10 cellular contexts compared by ENCODE assay signal in genomic region chr2:160278101-160278888, GRCh38.
DNase-seq lines count a peak whose midpoint lies in the region; ATAC-seq, FAIRE-seq and TF ChIP-seq lines count a peak whose summit lies in the region.
"Had no signal": no experiment of that assay in that cellular context is flagged by ENCODE, and none has a peak within 500 bp of the region (broad histone marks: within the 10 kb centered on the region; RNA-seq: fewer than 3 reads in every experiment).

No MANE protein-coding gene starts in this region.

- peaks cover 26% of the 10 kb centered on the region for H3K4me1 Mint-ChIP-seq in activated T-cell treated with anti-CD3 and anti-CD28 coated beads, Interleukin-2, amount 50 U/mL, for 72 hours (ENCODE audit: low read depth)
- H3K4me1 Mint-ChIP-seq in stimulated activated naive B cell treated with anti-CD40 and anti-IgM and Interleukin-4, amounts not matched to agents 10 μg/mL and 1 μg/mL and 100 μg/mL, for 72 hours: no peaks in the 10 kb centered on the region

- no peak for TF ChIP-seq POLR2A in GM12878 (IDR thresholded peaks at IDR 0.05; ENCODE audit: low read depth, low read length)

- H3K9ac ChIP-seq in GM12878 (ENCODE audit: control insufficient read depth, insufficient read depth, low read length): no peak overlapping the region
- H3K9ac ChIP-seq: BLaER1 treated with 17β-estradiol and CSF1 and Interleukin-3, amounts not matched to agents 10 nM and 100 nM had no signal

- POLR2A ChIA-PET in GM12878 (lab: Charles Lee): no interaction called here

- SMC1A ChIA-PET in GM12878 (lab: Charles Lee; ENCODE audit: uncharacterized antibody, unreplicated experiment): interaction anchor here (1.5 kb wide), 1 partner anchor 12 kb away, joined by 5 read pairs; no protein-coding TSS in a partner anchor

- H3K4me1 ChIP-seq in GM12878 (ENCODE audit: control insufficient read depth, insufficient read depth, low read length): no peaks in the 10 kb centered on the region

- H3K79me2 ChIP-seq in GM12878 (ENCODE audit: control insufficient read depth, insufficient read depth, low read length): no peaks in the 10 kb centered on the region

- no peak overlapping the region for H3K4me3 Mint-ChIP-seq in activated T-cell treated with anti-CD3 and anti-CD28 coated beads, Interleukin-2, amount 50 U/mL, for 72 hours
- H3K4me3 Mint-ChIP-seq in stimulated activated naive B cell treated with anti-CD40 and anti-IgM and Interleukin-4, amounts not matched to agents 10 μg/mL and 1 μg/mL and 100 μg/mL, for 72 hours: no peak overlapping the region

- no peak for TF ChIP-seq RAD21 in GM12878 (IDR thresholded peaks at IDR 0.05; ENCODE audit: insufficient read depth, low read depth, low read length)

- BruUV-seq in GM12878 (replicated peaks; lab: Mats Ljungman, UMichigan): no TSS peak

- in situ Hi-C loops in GM12878 (cut with MboI): no loop called here

- TF ChIP-seq CTCF in GM12878 (IDR thresholded peaks at IDR 0.05 in 2 of 3, conservative IDR thresholded peaks at IDR 0.05 in 1 of 3; ENCODE audit: control insufficient read depth in 2 of 3, extremely low read depth in 1 of 3, insufficient read depth in 1 of 3, low read depth in 3 of 3, low read length in 3 of 3): no peak

- FAIRE-seq in GM12878 (lab: Jason Lieb, UNC): peak; percentile 95

- H2AFZ ChIP-seq in GM12878 (ENCODE audit: control insufficient read depth, low read depth, low read length): no peak overlapping the region

- H3K36me3 Mint-ChIP-seq in activated T-cell treated with anti-CD3 and anti-CD28 coated beads, Interleukin-2, amount 50 U/mL, for 72 hours (ENCODE audit: insufficient read depth in 2 of 2): peaks cover 7 to 29% of the 10 kb centered on the region in 2 donors
- H3K36me3 Mint-ChIP-seq in stimulated activated naive B cell treated with anti-CD40 and anti-IgM and Interleukin-4, amounts not matched to agents 10 μg/mL and 1 μg/mL and 100 μg/mL, for 72 hours: peaks cover 16 to 21% of the 10 kb centered on the region in 2 donors

- no peaks in the 10 kb centered on the region for H3K9me3 ChIP-seq in GM12878 (replicated peaks; ENCODE audit: control insufficient read depth, insufficient read depth, low read length)
- H3K9me3 ChIP-seq: BLaER1 treated with 17β-estradiol and CSF1 and Interleukin-3, amounts not matched to agents 10 nM and 100 nM; right lobe of liver had no signal

- H3K27ac Mint-ChIP-seq in activated T-cell treated with anti-CD3 and anti-CD28 coated beads, Interleukin-2, amount 50 U/mL, for 72 hours: peak overlapping the region; percentile 57
- H3K27ac Mint-ChIP-seq in stimulated activated naive B cell treated with anti-CD40 and anti-IgM and Interleukin-4, amounts not matched to agents 10 μg/mL and 1 μg/mL and 100 μg/mL, for 72 hours: no peak overlapping the region

- intact Hi-C loops in GM12878 (cut with micrococcal nuclease; ENCODE audit: unreplicated experiment): no loop called here

- no peak overlapping the region for H3K4me3 ChIP-seq in GM12878
- H3K4me3 ChIP-seq: BLaER1 treated with 17β-estradiol and CSF1 and Interleukin-3, amounts not matched to agents 10 nM and 100 nM; right lobe of liver had no signal

- H3K9me3 Mint-ChIP-seq in activated T-cell treated with anti-CD3 and anti-CD28 coated beads, Interleukin-2, amount 50 U/mL, for 72 hours: no peaks in the 10 kb centered on the region
- H3K9me3 Mint-ChIP-seq in stimulated activated naive B cell treated with anti-CD40 and anti-IgM and Interleukin-4, amounts not matched to agents 10 μg/mL and 1 μg/mL and 100 μg/mL, for 72 hours: no peaks in the 10 kb centered on the region

- no peaks in the 10 kb centered on the region for H3K27me3 ChIP-seq in GM12878 (replicated peaks in 1 of 2; ENCODE audit: control insufficient read depth in 2 of 2, insufficient read depth in 2 of 2, low read length in 1 of 2)
- H3K27me3 ChIP-seq: BLaER1 treated with 17β-estradiol and CSF1 and Interleukin-3, amounts not matched to agents 10 nM and 100 nM; right lobe of liver had no signal

- 47% methylated on average over 9 of the region's 9 CpGs for whole genome bisulfite sequencing in GM12878 (ENCODE audit: insufficient coverage, insufficient replicate concordance, low lambda C conversion rate, missing lambda C conversion rate)

- no peaks in the 10 kb centered on the region for H3K36me3 ChIP-seq in GM12878 (ENCODE audit: control insufficient read depth in 2 of 2, insufficient read depth in 2 of 2, low read length in 1 of 2)

- no peak for TF ChIP-seq EP300 in GM12878 (IDR thresholded peaks at IDR 0.05; ENCODE audit: borderline replicate concordance in 1 of 2, control insufficient read depth in 1 of 2, low read depth in 2 of 2, low read length in 2 of 2)

- ATAC-seq in activated T-cell treated with anti-CD3 and anti-CD28 coated beads, Interleukin-2, amount 50 U/mL, for 72 hours (replicated peaks in 1 of 2): peak; percentile 58 to 62
- ATAC-seq in HG02884 (IDR thresholded peaks at IDR 0.05; ENCODE audit: unreplicated experiment) (peak; percentile 85), GM12878 (peak; percentile 83)
- peak; percentile 70 to 86 for ATAC-seq in stimulated activated naive B cell treated with anti-CD40 and anti-IgM and Interleukin-4, amounts not matched to agents 10 μg/mL and 1 μg/mL and 100 μg/mL, for 72 hours (replicated peaks)

- no peak overlapping the region for H3K4me2 ChIP-seq in GM12878 (ENCODE audit: control insufficient read depth, insufficient read depth)

- H4K20me1 ChIP-seq in GM12878 (ENCODE audit: control insufficient read depth, insufficient read depth): no peaks in the 10 kb centered on the region
- H4K20me1 ChIP-seq: BLaER1 treated with 17β-estradiol and CSF1 and Interleukin-3, amounts not matched to agents 10 nM and 100 nM had no signal

- H3K27me3 Mint-ChIP-seq in activated T-cell treated with anti-CD3 and anti-CD28 coated beads, Interleukin-2, amount 50 U/mL, for 72 hours (ENCODE audit: low read depth): no peaks in the 10 kb centered on the region
- H3K27me3 Mint-ChIP-seq in stimulated activated naive B cell treated with anti-CD40 and anti-IgM and Interleukin-4, amounts not matched to agents 10 μg/mL and 1 μg/mL and 100 μg/mL, for 72 hours: no peaks in the 10 kb centered on the region

- H3K27ac ChIP-seq in GM12878 (ENCODE audit: control insufficient read depth, insufficient read depth): no peak overlapping the region
- H3K27ac ChIP-seq: BLaER1 treated with 17β-estradiol and CSF1 and Interleukin-3, amounts not matched to agents 10 nM and 100 nM had no signal

- CTCF ChIA-PET in GM12878 (lab: Yijun Ruan, JAX): interaction anchor here (1.5 kb wide), 1 partner anchor 168 kb away, joined by 3 read pairs; no protein-coding TSS in a partner anchor

- RAD21 ChIA-PET in GM12878 (lab: Charles Lee; ENCODE audit: unreplicated experiment): no interaction called here

- DNase-seq in activated T-cell treated with anti-CD3 and anti-CD28 coated beads, Interleukin-2, amount 50 U/mL, for 72 hours: no peak
- DNase-seq in activated T-cell treated with anti-CD3 and anti-CD28 coated beads, Interleukin-2, amount 50 U/mL, for 48 hours: no peak
- DNase-seq in GM12878 (ENCODE audit: low read depth, low spot score): no peak
- DNase-seq in stimulated activated naive B cell treated with anti-CD40 and anti-IgM and Interleukin-4, amounts not matched to agents 10 μg/mL and 1 μg/mL and 100 μg/mL, for 72 hours: no peak
- no peak for DNase-seq in NOMO-1 (lab: John Stamatoyannopoulos, UW; ENCODE audit: unreplicated experiment in 2 of 2)
- DNase-seq in NCI-H774 (lab: John Stamatoyannopoulos, UW): no peak
- DNase-seq in C1 segment of cervical spinal cord (lab: John Stamatoyannopoulos, UW): no peak
- DNase-seq: right lobe of liver had no signal

TF ChIP-seq in GM12878, 131 proteins besides CTCF, POLR2A, EP300 and RAD21:
- peak; percentile 87; the same call in 1 of the 2 replicates for TF ChIP-seq RFX5 (IDR thresholded peaks at IDR 0.05; ENCODE audit: low read depth, low read length)
- no peak for TF ChIP-seq ZNF592 (IDR thresholded peaks at IDR 0.05)
TF ChIP-seq in GM12878: peak in this region for 1.
